In the genomic region with DNA sequence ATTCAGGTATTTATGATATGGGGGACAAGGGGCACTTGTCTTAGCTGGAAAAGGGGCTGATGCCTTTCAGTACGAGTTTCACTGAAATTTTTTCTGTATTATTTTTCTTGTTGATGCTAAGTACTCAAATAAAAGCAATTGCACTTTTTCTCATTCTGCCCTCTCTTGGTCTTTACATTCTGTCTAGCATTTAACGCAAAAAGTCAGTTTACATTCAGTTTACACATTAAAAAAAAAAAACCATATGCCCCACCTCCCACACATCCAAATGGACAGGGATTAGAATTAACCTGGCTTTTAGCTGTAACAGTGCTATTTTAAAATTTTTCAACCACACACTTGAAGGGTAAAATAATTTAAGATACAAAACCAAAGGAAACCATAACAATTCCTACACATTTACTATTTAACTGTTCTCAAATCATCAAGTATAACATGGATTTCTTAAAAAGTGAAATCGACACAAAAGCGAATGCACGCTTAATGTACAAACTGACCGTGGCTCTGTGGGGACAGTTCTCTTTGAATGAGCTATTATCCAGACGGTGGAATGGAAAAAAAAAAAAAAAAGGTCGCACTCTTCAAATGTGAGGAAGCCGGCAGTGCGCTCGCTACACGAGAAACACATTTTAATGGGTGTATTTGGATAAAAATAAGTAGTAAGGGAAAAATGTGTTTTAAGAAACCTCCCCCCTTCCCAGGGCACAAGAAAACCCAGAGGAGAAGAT, we compare ENCODE assay signal across 8 cellular contexts. TPM values are rescaled to one million over a fixed set of nuclear protein-coding genes. Genes with fewer than 3 reads are reported as not detected.
DNase-seq lines count a peak whose midpoint lies in the region; ATAC-seq, FAIRE-seq and TF ChIP-seq lines count a peak whose summit lies in the region.

No MANE protein-coding gene starts in this region.

- WGBS in small intestine, 3 donors: 4 to 43% (median 5%) methylated on average over 12 of the region's 12 CpGs

- H3K4me1 ChIP-seq in cardiac muscle cell (ENCODE audit: low read depth) (no peaks in the 10 kb centered on the region), small intestine (ENCODE audit: control insufficient read depth in 2 of 2, insufficient read depth in 1 of 2, low read depth in 1 of 2, low read length in 1 of 2) (no peaks in the 10 kb centered on the region)

- no peaks in the 10 kb centered on the region for H3K36me3 ChIP-seq in cardiac muscle cell
- no peaks in the 10 kb centered on the region for H3K36me3 ChIP-seq in WERI-Rb-1
- no peaks in the 10 kb centered on the region for H3K36me3 ChIP-seq in small intestine (ENCODE audit: control insufficient read depth in 2 of 2, insufficient read depth in 2 of 2, low read length in 2 of 2)

- H3K27ac ChIP-seq in cardiac muscle cell (no peak overlapping the region), WERI-Rb-1 (no peak overlapping the region), small intestine (ENCODE audit: low read depth in 1 of 2, low read length in 1 of 2) (no peak overlapping the region)

- intact Hi-C loops in left cardiac atrium (cut with DNase I): no loop called here

- H3K27me3 ChIP-seq in cardiac muscle cell: no peaks in the 10 kb centered on the region
- peaks cover 22% of the 10 kb centered on the region for H3K27me3 ChIP-seq in WERI-Rb-1 (ENCODE audit: insufficient read depth, low read depth, severe bottlenecking)
- no peaks in the 10 kb centered on the region for H3K27me3 ChIP-seq in small intestine (ENCODE audit: control insufficient read depth in 2 of 2, insufficient read depth in 2 of 2, low read length in 2 of 2)

- DNase-seq in cardiac muscle cell (ENCODE audit: low read depth in 1 of 2, low spot score in 1 of 2) (peak; percentile 22 to 50), left cardiac atrium (no peak), WERI-Rb-1 (no peak), glomerular visceral epithelial cell (ENCODE audit: extremely low spot score) (peak; percentile 11), small intestine (peak; percentile 0), NCI-H1105 treated with DMSO at 0.1 percent for 48 hours (lab: John Stamatoyannopoulos, UW) (no peak), HTR-8/SVneo (ENCODE audit: insufficient read length, low spot score) (no peak)

- ATAC-seq in left cardiac atrium (no peak), GM21576 (IDR thresholded peaks at IDR 0.05; ENCODE audit: unreplicated experiment) (no peak)

- H3K9me3 ChIP-seq in cardiac muscle cell (ENCODE audit: low read depth) (no peaks in the 10 kb centered on the region), WERI-Rb-1 (ENCODE audit: severe bottlenecking) (no peaks in the 10 kb centered on the region), small intestine (ENCODE audit: control insufficient read depth, low read depth) (no peaks in the 10 kb centered on the region)

- FAIRE-seq in small intestine (lab: Jason Lieb, UNC) (no peak), HTR-8/SVneo (lab: Jason Lieb, UNC) (no peak)

- TF ChIP-seq CTCF in cardiac muscle cell (IDR thresholded peaks at IDR 0.05; ENCODE audit: low read depth, low read length) (no peak), WERI-Rb-1 (IDR thresholded peaks at IDR 0.05; ENCODE audit: low read depth, low read length) (no peak)

- peak overlapping the region; percentile 81 for H3K4me3 ChIP-seq in cardiac muscle cell
- H3K4me3 ChIP-seq in WERI-Rb-1 (ENCODE audit: low read depth, low read length): peak overlapping the region; percentile 73
- peak overlapping the region; percentile 71 to 82 for H3K4me3 ChIP-seq in small intestine (ENCODE audit: low read depth in 1 of 2, low read length in 2 of 2)

RNA-seq across cellular contexts. Expression of gene AMMECR1, which starts 1.4 kb away (rescaled TPM):
- total RNA-seq in cardiac muscle cell (10.5 and 10.7 TPM in 2 replicates), left cardiac atrium (1 to 10 TPM; 2.4 to 2.5 TPM)
- polyA plus RNA-seq in cardiac muscle cell (20.0 and 22.1 TPM in 2 replicates), small intestine (1 to 10 TPM; 2.2 to 4.9 (median 3.4) TPM)

RNA-seq across cellular contexts. Expression of gene RTL9, which starts 42.1 kb away (rescaled TPM):
- 0.74 and 1.4 TPM in 2 replicates for total RNA-seq in cardiac muscle cell
- polyA plus RNA-seq in cardiac muscle cell: 0.39 and 0.88 TPM in 2 replicates
- under 1 TPM; 0.15 to 0.63 TPM for total RNA-seq in left cardiac atrium
- under 1 TPM in 1 of 3 donors, not detected in 2; 0.04 TPM for polyA plus RNA-seq in small intestine

Comparison
In these comparisons a context has a peak if more than half of its experiments do, and no peak if none do; other contexts are left out.
1. DNase-seq: peak in cardiac muscle cell (2 of 2), glomerular visceral epithelial cell (single experiment) and small intestine (single experiment); none in left cardiac atrium (single experiment), WERI-Rb-1 (single experiment), NCI-H1105 treated with DMSO at 0.1 percent for 48 hours (single experiment) and HTR-8/SVneo (single experiment).
2. Peak in every context shown above with its lines, with median percentiles within 50 percentile points of each other: H3K4me3 ChIP-seq.